ENCODE assay signal across 15 cellular contexts in genomic region chr18:63132819-63133200, GRCh38.
A peak's percentile ranks its signal among the peaks of the same experiment; 100 is the strongest.
DNase-seq lines count a peak whose midpoint lies in the region; ATAC-seq and TF ChIP-seq lines count a peak whose summit lies in the region.
"Had no signal": no experiment of that assay in that cellular context is flagged by ENCODE, and none has a peak within 500 bp of the region (broad histone marks: within the 10 kb centered on the region; RNA-seq: fewer than 3 reads in every experiment).

No MANE protein-coding gene starts in this region.

- peak overlapping the region in 7 of 10 donors; percentile 23 to 57 (median 37) for H3K4me3 Mint-ChIP-seq in naive thymus-derived CD4-positive, alpha-beta T cell
- H3K4me3 Mint-ChIP-seq: activated naive CD8-positive, alpha-beta T cell treated with anti-CD3 and anti-CD28 coated beads, Interleukin-2, amount 10 ng/mL, durations not matched to agents 7 days and 5 days had no signal

- no peaks in the 10 kb centered on the region for H3K27me3 Mint-ChIP-seq in naive thymus-derived CD4-positive, alpha-beta T cell
- H3K27me3 Mint-ChIP-seq: activated naive CD8-positive, alpha-beta T cell treated with anti-CD3 and anti-CD28 coated beads, Interleukin-2, amount 10 ng/mL, durations not matched to agents 7 days and 5 days had no signal

- CTCF ChIA-PET in naive thymus-derived CD4-positive, alpha-beta T cell (lab: Charles Lee): interaction anchor here (0.6 to 7.0 kb wide), 22 partner anchors 10 to 306 kb away, joined by 3 to 88 read pairs (median 4); partner anchors contain the start of gene BCL2

- intact Hi-C loops in colonic mucosa (cut with DNase I): no loop called here
- intact Hi-C loops in naive thymus-derived CD4-positive, alpha-beta T cell (cut with micrococcal nuclease): loop anchor here (2.0 to 5.0 kb wide), 3 partner anchors 68 to 304 kb away; partner anchors contain the start of gene VPS4B (in 1 of the 2)

- H3K4me1 ChIP-seq in colonic mucosa: peaks cover 13% of the 10 kb centered on the region
- H3K4me1 ChIP-seq in naive thymus-derived CD4-positive, alpha-beta T cell (ENCODE audit: control insufficient read depth in 2 of 2, insufficient read depth in 2 of 2, low read length in 2 of 2): peaks cover 14 to 22% of the 10 kb centered on the region in 2 donors

- H3K9me3 ChIP-seq in colonic mucosa: no peaks in the 10 kb centered on the region
- H3K9me3 ChIP-seq in naive thymus-derived CD4-positive, alpha-beta T cell (ENCODE audit: control insufficient read depth in 2 of 3, low read length in 3 of 3): no peaks in the 10 kb centered on the region
- H3K9me3 ChIP-seq: SK-N-SH, testis had no signal

- peak overlapping the region in 7 of 9 donors; percentile 4 to 90 (median 60) for H3K27ac Mint-ChIP-seq in naive thymus-derived CD4-positive, alpha-beta T cell
- H3K27ac Mint-ChIP-seq: progenitor cell of endocrine pancreas had no signal

- H3K36me3 Mint-ChIP-seq in naive thymus-derived CD4-positive, alpha-beta T cell: peaks cover 0 to 23% (median 7%) of the 10 kb centered on the region in 5 donors

- H3K4me1 Mint-ChIP-seq in naive thymus-derived CD4-positive, alpha-beta T cell: peaks cover 36 to 69% (median 65%) of the 10 kb centered on the region in 7 donors

- peak overlapping the region in 1 of 2 donors; percentile 57 for H3K9ac ChIP-seq in colonic mucosa (ENCODE audit: low read depth in 2 of 2, low read length in 2 of 2)
- H3K9ac ChIP-seq: SK-N-SH had no signal

- no peaks in the 10 kb centered on the region for H3K27me3 ChIP-seq in colonic mucosa
- no peaks in the 10 kb centered on the region for H3K27me3 ChIP-seq in naive thymus-derived CD4-positive, alpha-beta T cell (ENCODE audit: control insufficient read depth in 2 of 2, insufficient read depth in 2 of 2, low read length in 2 of 2)
- H3K27me3 ChIP-seq: testis had no signal

- H3K9me3 Mint-ChIP-seq in naive thymus-derived CD4-positive, alpha-beta T cell: no peaks in the 10 kb centered on the region

- POLR2A ChIA-PET in naive thymus-derived CD4-positive, alpha-beta T cell (lab: Charles Lee): interaction anchor here (1.0 to 2.5 kb wide), 9 partner anchors 9 to 307 kb away, joined by 3 to 24 read pairs (median 3); partner anchors contain the start of gene BCL2

- no peak for TF ChIP-seq CTCF in LNCaP clone FGC (IDR thresholded peaks at IDR 0.05; ENCODE audit: control insufficient read depth, extremely low read depth, insufficient read depth)
- no peak for TF ChIP-seq CTCF in colonic mucosa (IDR thresholded peaks at IDR 0.05)

- H3K4me3 ChIP-seq in LNCaP clone FGC (ENCODE audit: low read depth, low read length): peak overlapping the region; percentile 8
- H3K4me3 ChIP-seq in colonic mucosa: no peak overlapping the region
- H3K4me3 ChIP-seq in naive thymus-derived CD4-positive, alpha-beta T cell (ENCODE audit: low read length): no peak overlapping the region
- H3K4me3 ChIP-seq: testis had no signal

- H3K36me3 ChIP-seq in colonic mucosa: no peaks in the 10 kb centered on the region
- peaks cover 0 to 4% (median 0%) of the 10 kb centered on the region in 3 experiments for H3K36me3 ChIP-seq in naive thymus-derived CD4-positive, alpha-beta T cell (ENCODE audit: control insufficient read depth in 2 of 3, insufficient read depth in 3 of 3, low read length in 3 of 3)
- H3K36me3 ChIP-seq: WERI-Rb-1 had no signal

- DNase-seq in COLO668 (lab: John Stamatoyannopoulos, UW; ENCODE audit: unreplicated experiment) (peak; percentile 52), LNCaP clone FGC (ENCODE audit: low read depth) (peak; percentile 60), colonic mucosa (peak; percentile 75), GOT3 (lab: John Stamatoyannopoulos, UW) (no peak)
- no peak for DNase-seq in naive thymus-derived CD4-positive, alpha-beta T cell
- no peak for DNase-seq in stimulated activated CD4-positive, alpha-beta T cell treated with anti-CD3 and anti-CD28 coated beads, Interleukin-4, amount 100 ng/mL, for 24 hours
- DNase-seq: activated naive CD8-positive, alpha-beta T cell treated with anti-CD3 and anti-CD28 coated beads, Interleukin-2, amount 10 ng/mL, durations not matched to agents 7 days and 5 days; C1 segment of cervical spinal cord; central memory CD4-positive, alpha-beta T cell; SK-N-SH; stimulated activated CD4-positive, alpha-beta T cell treated with anti-CD3 and anti-CD28 coated beads, Interleukin-15, amount 100 ng/mL, for 24 hours; testis; WERI-Rb-1 had no signal

- ATAC-seq in naive thymus-derived CD4-positive, alpha-beta T cell: no peak
- ATAC-seq in HG03025 (IDR thresholded peaks at IDR 0.05; ENCODE audit: low FRiP score, unreplicated experiment): no peak

- peak overlapping the region; percentile 49 for H3K27ac ChIP-seq in colonic mucosa
- H3K27ac ChIP-seq in naive thymus-derived CD4-positive, alpha-beta T cell (ENCODE audit: low read depth, low read length): no peak overlapping the region
- H3K27ac ChIP-seq: testis, WERI-Rb-1 had no signal

Comparison
In these comparisons a context has a peak if more than half of its experiments do, and no peak if none do; other contexts are left out.
1. DNase-seq: peak in COLO668 (single experiment), LNCaP clone FGC (single experiment) and colonic mucosa (single experiment); none in naive thymus-derived CD4-positive, alpha-beta T cell (0 of 9), GOT3 (single experiment) and stimulated activated CD4-positive, alpha-beta T cell treated with anti-CD3 and anti-CD28 coated beads, Interleukin-4, amount 100 ng/mL, for 24 hours (single experiment).